Comparison of ENCODE assay signal across 15 cellular contexts in genomic region chr11:63445720-63446119, GRCh38. TPM values are rescaled to one million over a fixed set of nuclear protein-coding genes. Genes with fewer than 3 reads are reported as not detected.
DNase-seq lines count a peak whose midpoint lies in the region; FAIRE-seq and TF ChIP-seq lines count a peak whose summit lies in the region.
"Had no signal": no experiment of that assay in that cellular context is flagged by ENCODE, and none has a peak within 500 bp of the region (broad histone marks: within the 10 kb centered on the region; RNA-seq: fewer than 3 reads in every experiment).

No MANE protein-coding gene starts in this region.

- no peak overlapping the region for H2BK15ac ChIP-seq in H1 (ENCODE audit: low read length)

- H2BK5ac ChIP-seq in H1 (ENCODE audit: low read depth, low read length) = no peak overlapping the region

- H4K91ac ChIP-seq in H1 (replicated peaks; ENCODE audit: insufficient read length, low read length) = peak overlapping the region; percentile 50

- H3K4me2 ChIP-seq in H1 (ENCODE audit: insufficient read depth in 1 of 2, low read depth in 2 of 2, low read length in 2 of 2) (no peak overlapping the region), Karpas-422 (ENCODE audit: low read depth, low read length, poor library complexity, severe bottlenecking) (no peak overlapping the region)

- no peak overlapping the region for H3K18ac ChIP-seq in H1 (ENCODE audit: extremely low read depth, low read length)

- H4K5ac ChIP-seq in H1 (ENCODE audit: insufficient read length, low read depth, low read length) = no peak overlapping the region

- H3K27ac ChIP-seq in H1 (ENCODE audit: low read depth, low read length) (no peak overlapping the region), Karpas-422 (ENCODE audit: low read length) (no peak overlapping the region), vagina (no peak overlapping the region)
- H3K27ac ChIP-seq: colonic mucosa, ovary, thoracic aorta had no signal

- H3K9ac ChIP-seq in H1 (replicated peaks in 1 of 4; ENCODE audit: extremely low read depth in 1 of 4, low read depth in 3 of 4, low read length in 3 of 4) (no peak overlapping the region), Karpas-422 (ENCODE audit: low read length) (no peak overlapping the region)

- no peaks in the 10 kb centered on the region for H3K23me2 ChIP-seq in H1 (ENCODE audit: low read depth, low read length)

- H3K9me3 ChIP-seq in H1 (ENCODE audit: insufficient read depth in 2 of 2, low read depth in 1 of 2, low read length in 1 of 2) (no peaks in the 10 kb centered on the region; a peak in 1 of 4 replicates), Karpas-422 (ENCODE audit: low read length) (no peaks in the 10 kb centered on the region), vagina (no peaks in the 10 kb centered on the region)
- H3K9me3 ChIP-seq: colonic mucosa, ovary, thoracic aorta had no signal

- TF ChIP-seq POLR2A in H1 (IDR thresholded peaks at IDR 0.05; ENCODE audit: control extremely low read depth in 1 of 2, low read depth in 2 of 2, low read length in 2 of 2) = no peak
- TF ChIP-seq POLR2A in vagina (IDR thresholded peaks at IDR 0.05) = no peak

- H2AFZ ChIP-seq in H1 (ENCODE audit: low read length) (no peak overlapping the region), Karpas-422 (ENCODE audit: low read length) (no peak overlapping the region)

- no peak overlapping the region for H2BK12ac ChIP-seq in H1 (ENCODE audit: low read depth, low read length)

- intact Hi-C loops in vagina (cut with DNase I) = no loop called here

- CTCF ChIA-PET in H1 (lab: Charles Lee; ENCODE audit: partially characterized antibody) = no interaction called here

- POLR2A ChIA-PET in H1 (lab: Charles Lee; ENCODE audit: partially characterized antibody) = no interaction called here

- no peak overlapping the region for H3K56ac ChIP-seq in H1 (replicated peaks; ENCODE audit: insufficient read length, low read depth, low read length)

- no peaks in the 10 kb centered on the region for H3K27me3 ChIP-seq in H1 (replicated peaks in 1 of 4; ENCODE audit: control insufficient read depth in 3 of 4, extremely low read depth in 1 of 4, insufficient read depth in 3 of 4, low read length in 3 of 4)
- H3K27me3 ChIP-seq in Karpas-422 (ENCODE audit: low read length) = no peaks in the 10 kb centered on the region
- H3K27me3 ChIP-seq in vagina = no peaks in the 10 kb centered on the region
- H3K27me3 ChIP-seq: colonic mucosa, ovary had no signal

- H3K4me3 ChIP-seq in H1 (ENCODE audit: extremely low read depth in 1 of 4, insufficient read depth in 2 of 4, low read depth in 3 of 4, low read length in 4 of 4) = no peak overlapping the region
- H3K4me3 ChIP-seq in Karpas-422 (ENCODE audit: low read length) = no peak overlapping the region
- no peak overlapping the region for H3K4me3 ChIP-seq in vagina
- H3K4me3 ChIP-seq: colonic mucosa, ovary, thoracic aorta had no signal

- no peak for FAIRE-seq in H1 (lab: Jason Lieb, UNC)

- peak overlapping the region; percentile 28; the same call in 1 of the 2 replicates for H2BK20ac ChIP-seq in H1 (ENCODE audit: low read length)

- H3K14ac ChIP-seq in H1 (ENCODE audit: insufficient read length) = no peak overlapping the region

- H3K9me2 ChIP-seq in Karpas-422 (replicated peaks; ENCODE audit: insufficient read depth, low read length) = no peaks in the 10 kb centered on the region

- H3K79me1 ChIP-seq in H1 (ENCODE audit: low read depth, low read length) = no peaks in the 10 kb centered on the region

- peak; percentile 52 for DNase-seq in activated CD8-positive, alpha-beta memory T cell treated with anti-CD3 and anti-CD28 coated beads, Interleukin-2, amount 50 U/mL, for 48 hours
- no peak for DNase-seq in activated CD8-positive, alpha-beta memory T cell treated with anti-CD3 and anti-CD28 coated beads for 24 hours
- DNase-seq in RKO (ENCODE audit: low spot score) (peak; percentile 50), H1 (ENCODE audit: low read depth in 1 of 2, low spot score in 2 of 2) (no peak), Karpas-422 (no peak), NCI-H1417 (lab: John Stamatoyannopoulos, UW) (no peak), vagina (ENCODE audit: extremely low spot score in 2 of 2) (no peak)
- DNase-seq in stimulated activated CD8-positive, alpha-beta memory T cell treated with anti-CD3 and anti-CD28 coated beads, Interleukin-4, amount 100 ng/mL, for 48 hours = peak; percentile 37
- DNase-seq: AML-193, colonic mucosa, glutamatergic neuron, NCI-H146, ovary had no signal

- H2BK120ac ChIP-seq in H1 (replicated peaks; ENCODE audit: low read depth, low read length) = no peak overlapping the region

- no peaks in the 10 kb centered on the region for H3K79me2 ChIP-seq in H1 (ENCODE audit: control insufficient read depth in 1 of 2, insufficient read depth in 2 of 2, low read length in 2 of 2)
- H3K79me2 ChIP-seq in Karpas-422 (ENCODE audit: low read length) = no peaks in the 10 kb centered on the region

- TF ChIP-seq EP300 in H1 (IDR thresholded peaks at IDR 0.05; ENCODE audit: borderline replicate concordance in 1 of 2, low read depth in 2 of 2, low read length in 2 of 2) = no peak

- H3K36me3 ChIP-seq in H1 (ENCODE audit: control insufficient read depth in 2 of 4, insufficient read depth in 4 of 4, low read length in 3 of 4) = no peaks in the 10 kb centered on the region
- no peaks in the 10 kb centered on the region for H3K36me3 ChIP-seq in Karpas-422 (ENCODE audit: insufficient read depth, low read length)
- H3K36me3 ChIP-seq in vagina = no peaks in the 10 kb centered on the region
- H3K36me3 ChIP-seq: colonic mucosa, ovary, thoracic aorta had no signal

- H2AK5ac ChIP-seq in H1 (ENCODE audit: low read depth, low read length) = no peak overlapping the region

- no peak overlapping the region for H3K23ac ChIP-seq in H1 (ENCODE audit: insufficient read length)

- H4K20me1 ChIP-seq in H1 (replicated peaks in 1 of 2; ENCODE audit: control insufficient read depth in 1 of 2, insufficient read depth in 2 of 2, low read length in 2 of 2) (no peaks in the 10 kb centered on the region), Karpas-422 (ENCODE audit: insufficient read depth, low read depth, low read length) (no peaks in the 10 kb centered on the region)

- TF ChIP-seq RAD21 in H1 (IDR thresholded peaks at IDR 0.05 in 1 of 2, conservative IDR thresholded peaks at IDR 0.05 in 1 of 2; ENCODE audit: low read depth in 2 of 2, low read length in 2 of 2) = no peak

- TF ChIP-seq CTCF in H1 (IDR thresholded peaks at IDR 0.05; ENCODE audit: control extremely low read depth in 1 of 3, insufficient read depth in 1 of 3, low read depth in 1 of 3, low read length in 3 of 3) (no peak), vagina (IDR thresholded peaks at IDR 0.05) (no peak)

- peaks cover 2 to 13% (median 2%) of the 10 kb centered on the region in 4 experiments; a peak in 5 of 7 replicates for H3K4me1 ChIP-seq in H1 (replicated peaks in 1 of 4; ENCODE audit: control insufficient read depth in 3 of 4, insufficient read depth in 4 of 4, low read length in 3 of 4)
- H3K4me1 ChIP-seq in Karpas-422 (ENCODE audit: low read length) = no peaks in the 10 kb centered on the region
- no peaks in the 10 kb centered on the region for H3K4me1 ChIP-seq in vagina
- H3K4me1 ChIP-seq: colonic mucosa had no signal

- no peak overlapping the region for H3K4ac ChIP-seq in H1 (replicated peaks; ENCODE audit: insufficient read length, low read depth, low read length)

- H4K8ac ChIP-seq in H1 (ENCODE audit: extremely low read depth, insufficient read depth, low read length) = no peak overlapping the region

TF ChIP-seq in H1, 55 proteins besides CTCF, POLR2A, EP300 and RAD21:
- no peak for TF ChIP-seq RFX5 (IDR thresholded peaks at IDR 0.05; ENCODE audit: borderline replicate concordance, low read depth, low read length)
- TF ChIP-seq SP1 (IDR thresholded peaks at IDR 0.05; ENCODE audit: low read depth, low read length) = no peak
- no peak for TF ChIP-seq EGR1 (IDR thresholded peaks at IDR 0.05; ENCODE audit: borderline replicate concordance, low read depth, low read length)
- TF ChIP-seq KDM1A (IDR thresholded peaks at IDR 0.05; ENCODE audit: borderline replicate concordance, low read length) = no peak
- no peak for TF ChIP-seq FOSL1 (IDR thresholded peaks at IDR 0.05; ENCODE audit: insufficient read depth, low read depth, low read length)
- TF ChIP-seq NRF1 (IDR thresholded peaks at IDR 0.05; ENCODE audit: low read depth, low read length) = no peak
- no peak for TF ChIP-seq BCL11A (IDR thresholded peaks at IDR 0.05; ENCODE audit: low read depth in 2 of 2, low read length in 2 of 2)
- no peak for TF ChIP-seq JUND (IDR thresholded peaks at IDR 0.05; ENCODE audit: low read length)
- TF ChIP-seq GABPA (IDR thresholded peaks at IDR 0.05; ENCODE audit: borderline replicate concordance, insufficient read depth, low read length) = no peak
- no peak for TF ChIP-seq BRCA1 (IDR thresholded peaks at IDR 0.05; ENCODE audit: low read depth, low read length)

RNA-seq across cellular contexts. Expression of gene PLAAT5, which starts 45.2 kb away (rescaled TPM):
- 12.8 and 16.0 TPM in 2 replicates for total RNA-seq in H1 (2021; fragmentation: NEBNext Ultra II Directional; extraction: Animal tissue kit (Norgen Biotek cat#: 25700))
- 11.4 and 18.7 TPM in 2 replicates for polyA plus RNA-seq in H1 (2011; rRNA removed)
- polyA plus RNA-seq in H1 (2011; cell fraction: cytosol; rRNA removed) = 22.1 TPM
- 11.7 TPM for polyA plus RNA-seq in H1 (2011; cell fraction: nucleus; rRNA removed)
- 12.8 to 17.8 TPM (median 16.1 TPM) in 4 replicates for polyA plus RNA-seq in H1 (2012, experiment 1 of 2)
- 4.1 TPM for polyA plus RNA-seq in H1 (2012, experiment 2 of 2)
- 5.2 TPM for polyA plus RNA-seq in H1 (2013, experiment 1 of 2)
- polyA plus RNA-seq in H1 (2013, experiment 2 of 2) = 5.3 TPM
- polyA minus RNA-seq in H1 (2011; rRNA and poly(A)+ RNA removed) = 37.8 and 40.3 TPM in 2 replicates
- 8.9 TPM for polyA minus RNA-seq in H1 (2011; cell fraction: cytosol; rRNA and poly(A)+ RNA removed)
- polyA minus RNA-seq in H1 (2011; cell fraction: nucleus; rRNA and poly(A)+ RNA removed) = 14.6 TPM
- total RNA-seq in Karpas-422 (2014; rRNA removed; shearing (Covaris generic); ENCODE audit: low replicate concordance) = not detected in 2 replicates
- 0.74 TPM for total RNA-seq in vagina
- total RNA-seq: T-helper 1 cell treated with Interleukin-12 subunit alpha and Interleukin-12 subunit beta and Interleukin-4 antibody, amounts not matched to agents 30 ng/mL and 1 ng/mL, for 36 hours had no signal

Comparison
In these comparisons a context has a peak if more than half of its experiments do, and no peak if none do; other contexts are left out.
1. DNase-seq: peak in activated CD8-positive, alpha-beta memory T cell treated with anti-CD3 and anti-CD28 coated beads, Interleukin-2, amount 50 U/mL, for 48 hours (single experiment), RKO (single experiment) and stimulated activated CD8-positive, alpha-beta memory T cell treated with anti-CD3 and anti-CD28 coated beads, Interleukin-4, amount 100 ng/mL, for 48 hours (single experiment); none in activated CD8-positive, alpha-beta memory T cell treated with anti-CD3 and anti-CD28 coated beads for 24 hours (single experiment), H1 (0 of 2), Karpas-422 (single experiment), NCI-H1417 (0 of 3) and vagina (0 of 2).